In genomic region chr3:151146071-151146730, GRCh38 we compare ENCODE assay signal across 8 cellular contexts. TPM values are rescaled to one million over a fixed set of nuclear protein-coding genes. Genes with fewer than 3 reads are reported as not detected.
A peak's percentile ranks its signal among the peaks of the same experiment; 100 is the strongest.
DNase-seq lines count a peak whose midpoint lies in the region; ATAC-seq and TF ChIP-seq lines count a peak whose summit lies in the region.

No MANE protein-coding gene starts in this region.

- H3K79me2 ChIP-seq in SK-N-SH (ENCODE audit: insufficient read depth), result no peaks in the 10 kb centered on the region

- CTCF ChIA-PET in SK-N-SH (lab: Yijun Ruan, JAX), result interaction anchor here (0.6 to 2.6 kb wide), 38 partner anchors 10 to 425 kb away, joined by 3 to 15 read pairs (median 4); partner anchors contain the start of gene MED12L

- H3K36me3 ChIP-seq in SK-N-SH (replicated peaks in 1 of 2; ENCODE audit: control insufficient read depth in 1 of 2, insufficient read depth in 2 of 2, low read length in 1 of 2) (no peaks in the 10 kb centered on the region), psoas muscle (ENCODE audit: insufficient read depth in 1 of 2, low read depth in 1 of 2) (no peaks in the 10 kb centered on the region)

- no peaks in the 10 kb centered on the region for H3K9me3 ChIP-seq in SK-N-SH
- H3K9me3 ChIP-seq in psoas muscle, result no peaks in the 10 kb centered on the region

- H3F3A ChIP-seq in SK-N-SH (replicated peaks; ENCODE audit: insufficient read depth), result no peaks in the 10 kb centered on the region

- TF ChIP-seq RAD21 in SK-N-SH (IDR thresholded peaks at IDR 0.05; ENCODE audit: low read length), result peak; percentile 95

- DNase-seq in 8988T (peak; percentile 15), GM13976 (ENCODE audit: low spot score) (peak; percentile 54), NCI-H1105 treated with DMSO at 0.1 percent for 48 hours (lab: John Stamatoyannopoulos, UW) (peak; percentile 90), SK-N-SH (peak; percentile 71), amniotic stem cell (lab: John Stamatoyannopoulos, UW) (peak; percentile 75), left cardiac atrium (peak; percentile 71), psoas muscle (peak; percentile 60 to 72)

- intact Hi-C loops in left cardiac atrium (cut with DNase I), result loop anchor here (2.0 to 10.0 kb wide), 4 partner anchors 354 to 425 kb away; no protein-coding TSS in a partner anchor
- intact Hi-C loops in psoas muscle (cut with DNase I), result loop anchor here (2.0 to 5.0 kb wide), 3 partner anchors 224 to 425 kb away; no protein-coding TSS in a partner anchor

- H3K27me3 ChIP-seq in SK-N-SH (ENCODE audit: insufficient read depth), result peaks cover 26% of the 10 kb centered on the region
- H3K27me3 ChIP-seq in psoas muscle (ENCODE audit: insufficient read depth in 3 of 3, low read length in 2 of 3), result peaks cover 0 to 7% (median 0%) of the 10 kb centered on the region in 3 donors

- H3K9ac ChIP-seq in SK-N-SH, result no peak overlapping the region

- in situ Hi-C loops in GM13976 (cut with MboI; ENCODE audit: low sequenced_read_pairs, unreplicated experiment), result no loop called here

- TF ChIP-seq CTCF in GM13976 (IDR thresholded peaks at IDR 0.05; ENCODE audit: borderline replicate concordance, control extremely low read depth, extremely low read depth, insufficient read depth, missing control alignments), result peak; percentile 80
- TF ChIP-seq CTCF in SK-N-SH (IDR thresholded peaks at IDR 0.05), result peak; percentile 87
- TF ChIP-seq CTCF in psoas muscle (IDR thresholded peaks at IDR 0.05), result peak; percentile 86

- H3K4me1 ChIP-seq in SK-N-SH (ENCODE audit: control insufficient read depth in 1 of 2, insufficient read depth in 2 of 2, low read depth in 1 of 2, low read length in 1 of 2) (peaks cover 8 to 16% of the 10 kb centered on the region in 2 experiments; a peak in 3 of 4 replicates), psoas muscle (peaks cover 12% of the 10 kb centered on the region)

- peak overlapping the region; percentile 38 for H2AFZ ChIP-seq in SK-N-SH (ENCODE audit: low read depth)

- peak overlapping the region; percentile 45; the same call in 1 of the 2 replicates for H3K4me2 ChIP-seq in SK-N-SH

- POLR2A ChIA-PET in SK-N-SH (lab: Yijun Ruan, JAX), result no interaction called here

- H3K4me3 ChIP-seq in SK-N-SH (ENCODE audit: low read depth in 2 of 2, low read length in 1 of 2) (peak overlapping the region in 1 of 2 experiments; percentile 27; a peak in 2 of 4 replicates), psoas muscle (peak overlapping the region; percentile 13)

- ATAC-seq in HG02759 (IDR thresholded peaks at IDR 0.05; ENCODE audit: unreplicated experiment) (peak; percentile 91), left cardiac atrium (peak; percentile 93), psoas muscle (peak; percentile 88 to 98 (median 95))

- no peak for TF ChIP-seq EP300 in SK-N-SH (IDR thresholded peaks at IDR 0.05; ENCODE audit: borderline replicate concordance in 1 of 2, low read depth in 1 of 2, low read length in 1 of 2)

- WGBS in SK-N-SH (ENCODE audit: low lambda C conversion rate), result 4% methylated on average over 9 of the region's 9 CpGs
- WGBS in psoas muscle, 3 donors, result 4 to 12% (median 7%) methylated on average over 9 of the region's 9 CpGs

- H3K27ac ChIP-seq in SK-N-SH (ENCODE audit: low read depth in 2 of 2, low read length in 1 of 2), result peak overlapping the region in 1 of 2 experiments; percentile 72; a peak in 2 of 4 replicates
- no peak overlapping the region for H3K27ac ChIP-seq in psoas muscle

- H4K20me1 ChIP-seq in SK-N-SH (ENCODE audit: insufficient read depth), result no peaks in the 10 kb centered on the region

- no peaks in the 10 kb centered on the region for H3K9me2 ChIP-seq in SK-N-SH

TF ChIP-seq in SK-N-SH, 30 proteins besides CTCF, POLR2A, EP300 and RAD21:
- TF ChIP-seq POLR2AphosphoS5 (IDR thresholded peaks at IDR 0.05; ENCODE audit: low read depth, low read length) (no peak), TCF12 (IDR thresholded peaks at IDR 0.05) (peak; percentile 30; the same call in 1 of the 2 replicates), MEF2A (IDR thresholded peaks at IDR 0.05; ENCODE audit: borderline replicate concordance, low read depth) (no peak), SMC3 (IDR thresholded peaks at IDR 0.05; ENCODE audit: low read depth, low read length) (peak; percentile 95), ELF1 (IDR thresholded peaks at IDR 0.05) (no peak), FOSL2 (IDR thresholded peaks at IDR 0.05; ENCODE audit: borderline replicate concordance, low read depth) (no peak), NRF1 (IDR thresholded peaks at IDR 0.05; ENCODE audit: low read depth, low read length) (peak; percentile 16; the same call in 1 of the 2 replicates), RFX5 (IDR thresholded peaks at IDR 0.05; ENCODE audit: low read length) (no peak), RXRA (IDR thresholded peaks at IDR 0.05; ENCODE audit: borderline replicate concordance, low read depth) (no peak; the same call in 1 of the 2 replicates), TAF1 (IDR thresholded peaks at IDR 0.05; ENCODE audit: borderline replicate concordance, low read depth, low read length) (no peak), GATA2 (CRISPR knock-in tag; IDR thresholded peaks at IDR 0.05) (peak; percentile 73; the same call in 1 of the 2 replicates), RCOR1 (IDR thresholded peaks at IDR 0.05; ENCODE audit: low read length) (peak; percentile 85), JUND (IDR thresholded peaks at IDR 0.05) (no peak), CHD2 (IDR thresholded peaks at IDR 0.05; ENCODE audit: low read length, partially characterized antibody) (peak; percentile 16)

RNA-seq across cellular contexts. Expression of gene GPR171, which starts 56.8 kb away (rescaled TPM):
- polyA plus RNA-seq in SK-N-SH (2012; rRNA removed) (not detected in 2 replicates), psoas muscle (under 1 TPM in 2 of 3 donors, not detected in 1; 0.05 to 0.10 TPM)
- not detected in 2 replicates for polyA plus RNA-seq in SK-N-SH (2012; cell fraction: cytosol; rRNA removed)
- not detected in 2 replicates for polyA plus RNA-seq in SK-N-SH (2012; cell fraction: nucleus; rRNA removed)
- total RNA-seq in left cardiac atrium (1 to 10 TPM in 1 of 2 donors, under 1 TPM in 1; 0.62 to 1.2 TPM), psoas muscle (under 1 TPM in 2 of 4 donors, not detected in 2; 0.13 to 0.27 TPM)

Comparison
In these comparisons a context has a peak if more than half of its experiments do, and no peak if none do; other contexts are left out.
1. DNase-seq: peak in every context shown above with its lines; median percentile 90 in NCI-H1105 treated with DMSO at 0.1 percent for 48 hours; 75 in amniotic stem cell; 71 in SK-N-SH; 71 in left cardiac atrium; 66 in psoas muscle; 54 in GM13976; 15 in 8988T.